1 cellular context compared by ENCODE assay signal in genomic region chr22:19176175-19176630, GRCh38.
TF ChIP-seq lines count a peak whose summit lies in the region.

No MANE protein-coding gene starts in this region.

TF ChIP-seq in K562, 482 proteins besides CTCF, POLR2A, EP300 and RAD21 (continued from another document):
- TF ChIP-seq MGA (IDR thresholded peaks at IDR 0.05) (no peak), ZNF140 (CRISPR knock-in tag; IDR thresholded peaks at IDR 0.05) (no peak), ZNF384 (IDR thresholded peaks at IDR 0.05; ENCODE audit: low read depth, low read length) (no peak), ZNF407 (IDR thresholded peaks at IDR 0.05; ENCODE audit: low read depth) (no peak), ZNF212 (CRISPR knock-in tag; IDR thresholded peaks at IDR 0.05) (no peak), BCLAF1 (IDR thresholded peaks at IDR 0.05; ENCODE audit: borderline replicate concordance in 1 of 2, control insufficient read depth in 1 of 2, low read depth in 2 of 2, low read length in 1 of 2) (no peak), KLF10 (CRISPR knock-in tag; IDR thresholded peaks at IDR 0.05) (no peak), NR2C1 (IDR thresholded peaks at IDR 0.05) (no peak), NR2C1 (tag; IDR thresholded peaks at IDR 0.05) (no peak), CHD4 (IDR thresholded peaks at IDR 0.05; ENCODE audit: insufficient read depth, insufficient replicate concordance, low read depth, low read length, poor library complexity, severe bottlenecking) (peak; percentile 68), SREBF1 (IDR thresholded peaks at IDR 0.05; ENCODE audit: borderline replicate concordance, low read depth, low read length) (no peak), ZNF717 (CRISPR knock-in tag; IDR thresholded peaks at IDR 0.05) (no peak)
TF ChIP-seq in K562: peak in this region for 13.
